8 cellular contexts compared by ENCODE assay signal in genomic region chr12:93060666-93061413, GRCh38.
DNase-seq lines count a peak whose midpoint lies in the region; ATAC-seq and TF ChIP-seq lines count a peak whose summit lies in the region.

No MANE protein-coding gene starts in this region.

- TF ChIP-seq CTCF in OCI-LY3 (IDR thresholded peaks at IDR 0.05; ENCODE audit: low read depth, low read length) (no peak), left ventricle myocardium inferior (IDR thresholded peaks at IDR 0.05; ENCODE audit: borderline replicate concordance) (peak; percentile 26)

- peak overlapping the region; percentile 83 for H3K4me2 ChIP-seq in OCI-LY3 (ENCODE audit: low read length)

- intact Hi-C loops in left ventricle myocardium inferior (cut with micrococcal nuclease): no loop called here

- H3K9me3 ChIP-seq in OCI-LY3 (ENCODE audit: insufficient read depth, low read length): peaks cover 5% of the 10 kb centered on the region; the same call in 1 of the 2 replicates
- no peaks in the 10 kb centered on the region for H3K9me3 ChIP-seq in left ventricle myocardium inferior (replicated peaks)

- peak; percentile 36 for ATAC-seq in GM18867 (IDR thresholded peaks at IDR 0.05; ENCODE audit: unreplicated experiment)
- ATAC-seq in HG02840 (IDR thresholded peaks at IDR 0.05; ENCODE audit: low FRiP score, unreplicated experiment): peak; percentile 41

- no peaks in the 10 kb centered on the region for H3K36me3 ChIP-seq in OCI-LY3 (replicated peaks; ENCODE audit: low read depth, low read length)
- no peaks in the 10 kb centered on the region for H3K36me3 ChIP-seq in left ventricle myocardium inferior

- H2AFZ ChIP-seq in OCI-LY3 (ENCODE audit: low read depth, low read length): no peak overlapping the region

- no peaks in the 10 kb centered on the region for H3K79me2 ChIP-seq in OCI-LY3 (ENCODE audit: low read length)

- no peaks in the 10 kb centered on the region for H4K20me1 ChIP-seq in OCI-LY3 (ENCODE audit: insufficient read depth, low read length)

- H3K27me3 ChIP-seq in OCI-LY3 (ENCODE audit: low read depth, low read length): peaks cover 85% of the 10 kb centered on the region
- no peaks in the 10 kb centered on the region for H3K27me3 ChIP-seq in left ventricle myocardium inferior (ENCODE audit: low read depth)

- H3K27ac ChIP-seq in OCI-LY3 (ENCODE audit: low read length) (no peak overlapping the region; the same call in 1 of the 2 replicates), left ventricle myocardium inferior (replicated peaks) (peak overlapping the region; percentile 85)

- H3K4me3 ChIP-seq in OCI-LY3 (ENCODE audit: low read length): peak overlapping the region; percentile 56
- H3K4me3 ChIP-seq in left ventricle myocardium inferior: peak overlapping the region; percentile 32

- DNase-seq in left ventricle myocardium inferior (no peak), ureter (ENCODE audit: low spot score) (peak; percentile 46), UCSD-AML1 (lab: John Stamatoyannopoulos, UW; ENCODE audit: unreplicated experiment) (no peak), kidney glomerular epithelial cell (lab: John Stamatoyannopoulos, UW) (no peak)
- no peak for DNase-seq in activated CD4-positive, alpha-beta T cell treated with anti-CD3 and anti-CD28 coated beads for 1 hour

- 0 out of 2 replicates have a peak overlapping the region, but pooled peaks have one; percentile 5 for H3K9ac ChIP-seq in OCI-LY3 (ENCODE audit: low read length)

- peaks cover 28% of the 10 kb centered on the region for H3K4me1 ChIP-seq in OCI-LY3 (ENCODE audit: low read length)
- peaks cover 33% of the 10 kb centered on the region for H3K4me1 ChIP-seq in left ventricle myocardium inferior
